ENCODE assay signal across 8 cellular contexts in genomic region chr3:138834359-138835176, GRCh38.
DNase-seq lines count a peak whose midpoint lies in the region; ATAC-seq and TF ChIP-seq lines count a peak whose summit lies in the region.

Gene PIK3CB, minus strand, starts transcription at chr3:138834928. Its CDS starts 75,585 bp downstream, at chr3:138759343.

- no peak for DNase-seq in AG09309 (ENCODE audit: low read depth)
- peak; percentile 82 to 95 for DNase-seq in NCI-H446 (lab: John Stamatoyannopoulos, UW)
- DNase-seq in activated CD4-positive, alpha-beta T cell treated with anti-CD3 and anti-CD28 coated beads for 1 hour: peak; percentile 80
- peak; percentile 11 to 59 for DNase-seq in cerebellar nuclear complex (lab: John Stamatoyannopoulos, UW)
- peak; percentile 77 to 91 for DNase-seq in stimulated activated CD4-positive, alpha-beta T cell treated with anti-CD3 and anti-CD28 coated beads, Interleukin-1b, Interleukin-23, amount 100 ng/mL, for 4 hours (ENCODE audit: low read depth in 2 of 2)

- peak within 1 kb of the TSS; percentile 95 for H3K27ac ChIP-seq in layer of hippocampus (ENCODE audit: low read depth, low read length)

- peak within 1 kb of the TSS; percentile 73 for H3K4me3 ChIP-seq in AG09309 (ENCODE audit: control insufficient read depth, low read depth, low read length)

- ATAC-seq in GM18909 (IDR thresholded peaks at IDR 0.05; ENCODE audit: poor library complexity, unreplicated experiment): peak; percentile 94
- peak; percentile 93 for ATAC-seq in HG03175 (IDR thresholded peaks at IDR 0.05; ENCODE audit: unreplicated experiment)

- H3K27me3 ChIP-seq in layer of hippocampus (ENCODE audit: control insufficient read depth, insufficient read depth, low read length): no peaks in the 10 kb centered on the region

- no peak for TF ChIP-seq CTCF in AG09309 (IDR thresholded peaks at IDR 0.05; ENCODE audit: control insufficient read depth, insufficient read depth, low read depth, low read length, missing control alignments)
